2 cellular contexts compared by ENCODE assay signal in the genomic region with DNA sequence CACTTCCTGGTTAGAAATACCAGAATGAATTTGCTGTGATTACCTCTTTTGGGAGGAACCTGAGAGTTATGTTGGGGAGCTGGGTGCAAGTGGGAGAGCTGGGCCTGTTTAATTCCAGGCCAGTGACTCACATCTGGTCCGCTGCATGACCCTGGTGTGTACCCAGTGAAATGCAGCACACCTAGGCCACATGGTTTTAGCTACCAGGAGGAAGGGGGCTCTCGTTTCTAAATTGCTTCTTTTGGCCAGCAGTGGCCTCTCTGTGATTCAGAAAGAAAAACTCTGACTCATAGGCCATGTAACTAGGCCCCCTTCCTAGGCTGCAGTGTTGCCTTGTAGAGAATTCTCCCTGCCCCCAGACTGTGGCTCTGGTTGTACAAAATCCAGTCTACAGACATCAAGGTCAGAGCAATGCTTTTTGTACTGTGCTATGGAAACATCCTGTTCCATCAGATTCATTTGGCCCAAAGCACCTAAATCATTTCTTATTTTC.
TF ChIP-seq lines count a peak whose summit lies in the region.

No MANE protein-coding gene starts in this region.

TF ChIP-seq in SK-N-SH, 30 proteins besides CTCF, POLR2A, EP300 and RAD21 (continues in another document):
- TF ChIP-seq, protein P1, sequence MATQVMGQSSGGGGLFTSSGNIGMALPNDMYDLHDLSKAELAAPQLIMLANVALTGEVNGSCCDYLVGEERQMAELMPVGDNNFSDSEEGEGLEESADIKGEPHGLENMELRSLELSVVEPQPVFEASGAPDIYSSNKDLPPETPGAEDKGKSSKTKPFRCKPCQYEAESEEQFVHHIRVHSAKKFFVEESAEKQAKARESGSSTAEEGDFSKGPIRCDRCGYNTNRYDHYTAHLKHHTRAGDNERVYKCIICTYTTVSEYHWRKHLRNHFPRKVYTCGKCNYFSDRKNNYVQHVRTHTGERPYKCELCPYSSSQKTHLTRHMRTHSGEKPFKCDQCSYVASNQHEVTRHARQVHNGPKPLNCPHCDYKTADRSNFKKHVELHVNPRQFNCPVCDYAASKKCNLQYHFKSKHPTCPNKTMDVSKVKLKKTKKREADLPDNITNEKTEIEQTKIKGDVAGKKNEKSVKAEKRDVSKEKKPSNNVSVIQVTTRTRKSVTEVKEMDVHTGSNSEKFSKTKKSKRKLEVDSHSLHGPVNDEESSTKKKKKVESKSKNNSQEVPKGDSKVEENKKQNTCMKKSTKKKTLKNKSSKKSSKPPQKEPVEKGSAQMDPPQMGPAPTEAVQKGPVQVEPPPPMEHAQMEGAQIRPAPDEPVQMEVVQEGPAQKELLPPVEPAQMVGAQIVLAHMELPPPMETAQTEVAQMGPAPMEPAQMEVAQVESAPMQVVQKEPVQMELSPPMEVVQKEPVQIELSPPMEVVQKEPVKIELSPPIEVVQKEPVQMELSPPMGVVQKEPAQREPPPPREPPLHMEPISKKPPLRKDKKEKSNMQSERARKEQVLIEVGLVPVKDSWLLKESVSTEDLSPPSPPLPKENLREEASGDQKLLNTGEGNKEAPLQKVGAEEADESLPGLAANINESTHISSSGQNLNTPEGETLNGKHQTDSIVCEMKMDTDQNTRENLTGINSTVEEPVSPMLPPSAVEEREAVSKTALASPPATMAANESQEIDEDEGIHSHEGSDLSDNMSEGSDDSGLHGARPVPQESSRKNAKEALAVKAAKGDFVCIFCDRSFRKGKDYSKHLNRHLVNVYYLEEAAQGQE (IDR thresholded peaks at IDR 0.05; ENCODE audit: low read depth, low read length) = no peak; the same call in 1 of the 2 replicates
- TF ChIP-seq TCF12 (IDR thresholded peaks at IDR 0.05) (peak; percentile 79), RXRA (IDR thresholded peaks at IDR 0.05; ENCODE audit: borderline replicate concordance, low read depth) (peak; percentile 90), NRF1 (IDR thresholded peaks at IDR 0.05; ENCODE audit: low read depth, low read length) (no peak), TEAD4 (IDR thresholded peaks at IDR 0.05; ENCODE audit: borderline replicate concordance, insufficient read depth) (peak; percentile 55; the same call in 1 of the 2 replicates), YY1 (IDR thresholded peaks at IDR 0.05; ENCODE audit: low read depth) (peak; percentile 61; the same call in 1 of the 2 replicates), FOXJ3 (CRISPR knock-in tag; IDR thresholded peaks at IDR 0.05) (no peak), SMC3 (IDR thresholded peaks at IDR 0.05; ENCODE audit: low read depth, low read length) (no peak; the same call in 1 of the 2 replicates), JUND (IDR thresholded peaks at IDR 0.05) (peak; percentile 87), ELF1 (IDR thresholded peaks at IDR 0.05) (peak; percentile 64), SIN3A (IDR thresholded peaks at IDR 0.05; ENCODE audit: borderline replicate concordance, low read depth, low read length) (0 out of 2 replicates have a peak, but pooled peaks have one; percentile 72), USF1 (IDR thresholded peaks at IDR 0.05; ENCODE audit: borderline replicate concordance, low read depth) (peak; percentile 45; the same call in 1 of the 2 replicates), FOXM1 (IDR thresholded peaks at IDR 0.05; ENCODE audit: low read depth) (no peak), RCOR1 (IDR thresholded peaks at IDR 0.05; ENCODE audit: low read length) (peak; percentile 22; the same call in 1 of the 2 replicates), EZH2phosphoT487 (IDR thresholded peaks at IDR 0.05; ENCODE audit: borderline replicate concordance, low read depth) (no peak), POLR2AphosphoS5 (IDR thresholded peaks at IDR 0.05; ENCODE audit: low read depth, low read length) (peak; percentile 83), MEF2A (IDR thresholded peaks at IDR 0.05; ENCODE audit: borderline replicate concordance, low read depth) (no peak), MXI1 (IDR thresholded peaks at IDR 0.05; ENCODE audit: low read depth, low read length) (peak; percentile 55), MAX (IDR thresholded peaks at IDR 0.05; ENCODE audit: low read depth) (peak; percentile 93), CHD2 (IDR thresholded peaks at IDR 0.05; ENCODE audit: low read length, partially characterized antibody) (peak; percentile 15), PBX3 (IDR thresholded peaks at IDR 0.05) (no peak; the same call in 1 of the 2 replicates)
- TF ChIP-seq, protein P2, sequence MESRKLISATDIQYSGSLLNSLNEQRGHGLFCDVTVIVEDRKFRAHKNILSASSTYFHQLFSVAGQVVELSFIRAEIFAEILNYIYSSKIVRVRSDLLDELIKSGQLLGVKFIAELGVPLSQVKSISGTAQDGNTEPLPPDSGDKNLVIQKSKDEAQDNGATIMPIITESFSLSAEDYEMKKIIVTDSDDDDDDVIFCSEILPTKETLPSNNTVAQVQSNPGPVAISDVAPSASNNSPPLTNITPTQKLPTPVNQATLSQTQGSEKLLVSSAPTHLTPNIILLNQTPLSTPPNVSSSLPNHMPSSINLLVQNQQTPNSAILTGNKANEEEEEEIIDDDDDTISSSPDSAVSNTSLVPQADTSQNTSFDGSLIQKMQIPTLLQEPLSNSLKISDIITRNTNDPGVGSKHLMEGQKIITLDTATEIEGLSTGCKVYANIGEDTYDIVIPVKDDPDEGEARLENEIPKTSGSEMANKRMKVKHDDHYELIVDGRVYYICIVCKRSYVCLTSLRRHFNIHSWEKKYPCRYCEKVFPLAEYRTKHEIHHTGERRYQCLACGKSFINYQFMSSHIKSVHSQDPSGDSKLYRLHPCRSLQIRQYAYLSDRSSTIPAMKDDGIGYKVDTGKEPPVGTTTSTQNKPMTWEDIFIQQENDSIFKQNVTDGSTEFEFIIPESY (IDR thresholded peaks at IDR 0.05; ENCODE audit: borderline replicate concordance, low read depth) = peak; percentile 42; the same call in 1 of the 2 replicates

TF ChIP-seq in HepG2, 621 proteins besides CTCF, POLR2A, EP300 and RAD21 (continues in another document):
- TF ChIP-seq ATRX (CRISPR knock-in tag; IDR thresholded peaks at IDR 0.05; ENCODE audit: borderline replicate concordance) (no peak), FOXC1 (CRISPR knock-in tag; IDR thresholded peaks at IDR 0.05; ENCODE audit: borderline replicate concordance) (no peak), MEF2D (CRISPR knock-in tag; IDR thresholded peaks at IDR 0.05) (no peak), NFE2L2 (IDR thresholded peaks at IDR 0.05; ENCODE audit: low read length) (no peak), TOE1 (CRISPR knock-in tag; IDR thresholded peaks at IDR 0.05) (0 out of 2 replicates have a peak, but pooled peaks have one; percentile 29), ZNF460 (CRISPR knock-in tag; IDR thresholded peaks at IDR 0.05; ENCODE audit: borderline replicate concordance) (no peak), ZNF160 (CRISPR knock-in tag; IDR thresholded peaks at IDR 0.05) (no peak), ZNF781 (CRISPR knock-in tag; IDR thresholded peaks at IDR 0.05; ENCODE audit: borderline replicate concordance, not compliant biosample characterization) (no peak), CHD2 (IDR thresholded peaks at IDR 0.05; ENCODE audit: low read depth, low read length) (no peak), ZNF205 (CRISPR knock-in tag; IDR thresholded peaks at IDR 0.05) (peak; percentile 46; the same call in 1 of the 2 replicates), CSRNP2 (CRISPR knock-in tag; conservative IDR thresholded peaks at IDR 0.05; ENCODE audit: low read depth) (no peak), NFKB2 (CRISPR knock-in tag; IDR thresholded peaks at IDR 0.05; ENCODE audit: borderline replicate concordance) (no peak), ZNF549 (CRISPR knock-in tag; IDR thresholded peaks at IDR 0.05) (no peak), ESRRA (CRISPR knock-in tag; IDR thresholded peaks at IDR 0.05; ENCODE audit: low read depth) (0 out of 2 replicates have a peak, but pooled peaks have one; percentile 23), ZNF30 (CRISPR knock-in tag; IDR thresholded peaks at IDR 0.05) (no peak), RBM39 (IDR thresholded peaks at IDR 0.05; ENCODE audit: low read depth, low read length, poor library complexity, severe bottlenecking) (no peak), ZBED4 (CRISPR knock-in tag; IDR thresholded peaks at IDR 0.05; ENCODE audit: borderline replicate concordance) (peak; percentile 73; the same call in 1 of the 2 replicates), FOSL2 (CRISPR knock-in tag; IDR thresholded peaks at IDR 0.05) (peak; percentile 99), SMARCC2 (IDR thresholded peaks at IDR 0.05) (no peak), EZH2 (conservative IDR thresholded peaks at IDR 0.05; ENCODE audit: low read depth, low read length) (no peak), RBFOX2 (IDR thresholded peaks at IDR 0.05; ENCODE audit: low read depth, low read length) (peak; percentile 88), IRX3 (CRISPR knock-in tag; IDR thresholded peaks at IDR 0.05; ENCODE audit: borderline replicate concordance, low read depth) (no peak), FOXK1 (CRISPR knock-in tag; IDR thresholded peaks at IDR 0.05; ENCODE audit: borderline replicate concordance, low read depth) (peak; percentile 53; the same call in 1 of the 2 replicates), NCOA1 (CRISPR knock-in tag; IDR thresholded peaks at IDR 0.05) (no peak), ZNF501 (CRISPR knock-in tag; IDR thresholded peaks at IDR 0.05) (no peak), FIP1L1 (IDR thresholded peaks at IDR 0.05; ENCODE audit: borderline replicate concordance, insufficient read depth, low read depth, low read length) (no peak), SETDB1 (CRISPR knock-in tag; IDR thresholded peaks at IDR 0.05; ENCODE audit: borderline replicate concordance) (no peak), ZKSCAN8 (CRISPR knock-in tag; IDR thresholded peaks at IDR 0.05; ENCODE audit: borderline replicate concordance) (no peak), DDIT3 (CRISPR knock-in tag; IDR thresholded peaks at IDR 0.05) (no peak), ZNF607 (CRISPR knock-in tag; IDR thresholded peaks at IDR 0.05; ENCODE audit: borderline replicate concordance) (no peak)
- TF ChIP-seq, protein P3, sequence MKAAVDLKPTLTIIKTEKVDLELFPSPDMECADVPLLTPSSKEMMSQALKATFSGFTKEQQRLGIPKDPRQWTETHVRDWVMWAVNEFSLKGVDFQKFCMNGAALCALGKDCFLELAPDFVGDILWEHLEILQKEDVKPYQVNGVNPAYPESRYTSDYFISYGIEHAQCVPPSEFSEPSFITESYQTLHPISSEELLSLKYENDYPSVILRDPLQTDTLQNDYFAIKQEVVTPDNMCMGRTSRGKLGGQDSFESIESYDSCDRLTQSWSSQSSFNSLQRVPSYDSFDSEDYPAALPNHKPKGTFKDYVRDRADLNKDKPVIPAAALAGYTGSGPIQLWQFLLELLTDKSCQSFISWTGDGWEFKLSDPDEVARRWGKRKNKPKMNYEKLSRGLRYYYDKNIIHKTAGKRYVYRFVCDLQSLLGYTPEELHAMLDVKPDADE (CRISPR knock-in tag; IDR thresholded peaks at IDR 0.05) = no peak
- TF ChIP-seq, protein P4, sequence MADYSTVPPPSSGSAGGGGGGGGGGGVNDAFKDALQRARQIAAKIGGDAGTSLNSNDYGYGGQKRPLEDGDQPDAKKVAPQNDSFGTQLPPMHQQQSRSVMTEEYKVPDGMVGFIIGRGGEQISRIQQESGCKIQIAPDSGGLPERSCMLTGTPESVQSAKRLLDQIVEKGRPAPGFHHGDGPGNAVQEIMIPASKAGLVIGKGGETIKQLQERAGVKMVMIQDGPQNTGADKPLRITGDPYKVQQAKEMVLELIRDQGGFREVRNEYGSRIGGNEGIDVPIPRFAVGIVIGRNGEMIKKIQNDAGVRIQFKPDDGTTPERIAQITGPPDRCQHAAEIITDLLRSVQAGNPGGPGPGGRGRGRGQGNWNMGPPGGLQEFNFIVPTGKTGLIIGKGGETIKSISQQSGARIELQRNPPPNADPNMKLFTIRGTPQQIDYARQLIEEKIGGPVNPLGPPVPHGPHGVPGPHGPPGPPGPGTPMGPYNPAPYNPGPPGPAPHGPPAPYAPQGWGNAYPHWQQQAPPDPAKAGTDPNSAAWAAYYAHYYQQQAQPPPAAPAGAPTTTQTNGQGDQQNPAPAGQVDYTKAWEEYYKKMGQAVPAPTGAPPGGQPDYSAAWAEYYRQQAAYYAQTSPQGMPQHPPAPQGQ (CRISPR knock-in tag; IDR thresholded peaks at IDR 0.05; ENCODE audit: borderline replicate concordance) = no peak
- TF ChIP-seq, protein P5, sequence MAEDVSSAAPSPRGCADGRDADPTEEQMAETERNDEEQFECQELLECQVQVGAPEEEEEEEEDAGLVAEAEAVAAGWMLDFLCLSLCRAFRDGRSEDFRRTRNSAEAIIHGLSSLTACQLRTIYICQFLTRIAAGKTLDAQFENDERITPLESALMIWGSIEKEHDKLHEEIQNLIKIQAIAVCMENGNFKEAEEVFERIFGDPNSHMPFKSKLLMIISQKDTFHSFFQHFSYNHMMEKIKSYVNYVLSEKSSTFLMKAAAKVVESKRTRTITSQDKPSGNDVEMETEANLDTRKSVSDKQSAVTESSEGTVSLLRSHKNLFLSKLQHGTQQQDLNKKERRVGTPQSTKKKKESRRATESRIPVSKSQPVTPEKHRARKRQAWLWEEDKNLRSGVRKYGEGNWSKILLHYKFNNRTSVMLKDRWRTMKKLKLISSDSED (CRISPR knock-in tag; IDR thresholded peaks at IDR 0.05) = no peak
